Comparison of ENCODE assay signal across 17 cellular contexts in the genomic region with DNA sequence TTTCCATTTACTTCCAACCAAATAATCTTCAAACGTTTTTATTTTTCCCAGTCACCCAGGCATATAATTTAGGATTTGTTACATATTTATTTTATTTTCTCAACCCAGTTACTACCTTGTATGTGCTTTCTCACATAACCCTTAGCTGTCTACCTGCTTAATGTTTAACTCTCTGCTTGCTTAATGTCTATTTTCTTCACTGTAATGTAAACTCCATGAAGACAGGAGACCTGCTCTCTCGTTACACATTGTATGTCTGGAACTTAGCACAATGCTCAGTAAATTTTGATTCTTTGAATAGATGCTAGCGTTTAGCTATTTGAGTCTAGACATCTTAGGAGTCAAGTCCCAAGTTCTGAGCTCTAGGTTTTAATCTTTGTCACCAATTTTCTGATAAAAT.
DNase-seq lines count a peak whose midpoint lies in the region; ATAC-seq, FAIRE-seq and TF ChIP-seq lines count a peak whose summit lies in the region.
"Had no signal": no experiment of that assay in that cellular context is flagged by ENCODE, and none has a peak within 500 bp of the region (broad histone marks: within the 10 kb centered on the region; RNA-seq: fewer than 3 reads in every experiment).

No MANE protein-coding gene starts in this region.

- no peak for FAIRE-seq in HepG2 (lab: Jason Lieb, UNC)
- FAIRE-seq: A549, G401.6, GM12878, GM12892, GM18507 had no signal

- no peaks in the 10 kb centered on the region for H3K79me2 ChIP-seq in HepG2 (ENCODE audit: insufficient read depth, low read length)

- ATAC-seq in HepG2 (peak; percentile 79), right lobe of liver (no peak)
- ATAC-seq: A549; CD8-positive, alpha-beta T cell; GM12878 had no signal

- POLR2A ChIA-PET in HepG2 (lab: Yijun Ruan, JAX) = no interaction called here

- in situ Hi-C loops in HepG2 (cut with HindIII; ENCODE audit: extremely low pct_ligation_motif_present, low pct_unique_long_range_greater_than_20kb) = no loop called here

- CTCF ChIA-PET in HepG2 (lab: Yijun Ruan, JAX; ENCODE audit: low intra/inter-chr PET ratio, low total read pairs) = no interaction called here

- H3K9ac ChIP-seq in HepG2 (ENCODE audit: insufficient read depth, low read depth, low read length) = no peak overlapping the region
- H3K9ac ChIP-seq: BLaER1 treated with 17β-estradiol and CSF1 and Interleukin-3, amounts not matched to agents 10 nM and 100 nM had no signal

- H3K4me1 ChIP-seq in HepG2 (ENCODE audit: insufficient read depth, low read length) (peaks cover 21% of the 10 kb centered on the region), right lobe of liver (peaks cover 0 to 10% (median 2%) of the 10 kb centered on the region in 4 donors)
- H3K4me1 ChIP-seq: BLaER1 treated with 17β-estradiol and CSF1 and Interleukin-3, amounts not matched to agents 10 nM and 100 nM had no signal

- no peak overlapping the region for H3K4me3 ChIP-seq in HepG2 (replicated peaks in 1 of 3; ENCODE audit: insufficient read depth in 1 of 3, low read depth in 2 of 3, low read length in 3 of 3)
- no peak overlapping the region for H3K4me3 ChIP-seq in right lobe of liver
- H3K4me3 ChIP-seq: A549; BLaER1 treated with 17β-estradiol and CSF1 and Interleukin-3, amounts not matched to agents 10 nM and 100 nM; GM12878 had no signal

- H4K20me1 ChIP-seq in HepG2 (ENCODE audit: insufficient read depth, low read length) = no peaks in the 10 kb centered on the region
- H4K20me1 ChIP-seq: BLaER1 treated with 17β-estradiol and CSF1 and Interleukin-3, amounts not matched to agents 10 nM and 100 nM had no signal

- WGBS in HepG2 (ENCODE audit: low lambda C conversion rate) = 16% methylated on average over 3 of the region's 3 CpGs
- WGBS in right lobe of liver (ENCODE audit: insufficient coverage, low coverage, low lambda C conversion rate, missing lambda C conversion rate) = 55% methylated on average over 3 of the region's 3 CpGs

- H2AFZ ChIP-seq in HepG2 (ENCODE audit: low read length) = no peak overlapping the region

- BruUV-seq in HepG2 (replicated peaks; lab: Mats Ljungman, UMichigan) = no TSS peak

- no peak for TF ChIP-seq RAD21 in HepG2 (CRISPR knock-in tag; IDR thresholded peaks at IDR 0.05)

- no peak overlapping the region for H3K27ac ChIP-seq in HepG2 (ENCODE audit: extremely low read length, insufficient read depth, low read length)
- no peak overlapping the region for H3K27ac ChIP-seq in right lobe of liver
- H3K27ac ChIP-seq: 22Rv1; A549; BLaER1 treated with 17β-estradiol and CSF1 and Interleukin-3, amounts not matched to agents 10 nM and 100 nM; C4-2B had no signal

- H3K36me3 ChIP-seq in HepG2 (replicated peaks in 1 of 2; ENCODE audit: control insufficient read depth in 1 of 2, insufficient read depth in 2 of 2, low read length in 2 of 2) (peaks cover 0 to 1% of the 10 kb centered on the region in 2 experiments; a peak in 3 of 5 replicates), right lobe of liver (peaks cover 0 to 3% (median under 1%) of the 10 kb centered on the region in 4 donors)

- peak overlapping the region; percentile 18; the same call in 1 of the 2 replicates for H3K4me2 ChIP-seq in HepG2 (ENCODE audit: low read depth, low read length)
- H3K4me2 ChIP-seq: A549; BLaER1 treated with 17β-estradiol and CSF1 and Interleukin-3, amounts not matched to agents 10 nM and 100 nM had no signal

- TF ChIP-seq POLR2A in HepG2 (IDR thresholded peaks at IDR 0.05; ENCODE audit: insufficient read depth in 1 of 2, low read depth in 2 of 2, low read length in 2 of 2) = no peak
- TF ChIP-seq POLR2A in right lobe of liver (IDR thresholded peaks at IDR 0.05) = no peak

- DNase-seq in HepG2 (ENCODE audit: low spot score) (peak; percentile 13), right lobe of liver (no peak), HuH-7 (ENCODE audit: low spot score) (peak; percentile 5), GF-D8 (lab: John Stamatoyannopoulos, UW) (no peak), NCI-H510A treated with DMSO at 0.1 percent for 48 hours (lab: John Stamatoyannopoulos, UW) (no peak)
- DNase-seq: AML-193; CD4-positive, alpha-beta T cell; CD8-positive, alpha-beta T cell; DMS79 treated with DMSO at 0.1 percent for 48 hours had no signal

- no peak for TF ChIP-seq CTCF in HepG2 (CRISPR knock-in tag; IDR thresholded peaks at IDR 0.05)
- TF ChIP-seq CTCF in right lobe of liver (IDR thresholded peaks at IDR 0.05) = no peak

- TF ChIP-seq EP300 in HepG2 (IDR thresholded peaks at IDR 0.05; ENCODE audit: low read depth in 2 of 2, low read length in 2 of 2) (no peak), HepG2 (CRISPR knock-in tag; IDR thresholded peaks at IDR 0.05; ENCODE audit: borderline replicate concordance) (no peak)

- H3K27me3 ChIP-seq in HepG2 (ENCODE audit: control insufficient read depth in 1 of 2, insufficient read depth in 2 of 2, low read length in 2 of 2) (no peaks in the 10 kb centered on the region), right lobe of liver (no peaks in the 10 kb centered on the region)
- H3K27me3 ChIP-seq: BLaER1 treated with 17β-estradiol and CSF1 and Interleukin-3, amounts not matched to agents 10 nM and 100 nM had no signal

- intact Hi-C loops in HepG2 (cut with micrococcal nuclease; ENCODE audit: unreplicated experiment) = no loop called here
- intact Hi-C loops in right lobe of liver (cut with DNase I) = no loop called here

- H3K9me3 ChIP-seq in HepG2 (ENCODE audit: low read length) = no peaks in the 10 kb centered on the region
- no peaks in the 10 kb centered on the region for H3K9me3 ChIP-seq in right lobe of liver
- H3K9me3 ChIP-seq: A549; BLaER1 treated with 17β-estradiol and CSF1 and Interleukin-3, amounts not matched to agents 10 nM and 100 nM had no signal

TF ChIP-seq in HepG2, 621 proteins besides CTCF, POLR2A, EP300 and RAD21 (continues in another document):
- TF ChIP-seq SOX13 (IDR thresholded peaks at IDR 0.05) = no peak
- peak in 1 of 2 experiments; percentile 55; a peak in 1 of 4 replicates for TF ChIP-seq SOX13 (CRISPR knock-in tag; conservative IDR thresholded peaks at IDR 0.05 in 1 of 2, IDR thresholded peaks at IDR 0.05 in 1 of 2)
- no peak for TF ChIP-seq FOXP1 (IDR thresholded peaks at IDR 0.05)
- TF ChIP-seq FOXP1 (CRISPR knock-in tag; IDR thresholded peaks at IDR 0.05) = 0 out of 2 replicates have a peak, but pooled peaks have one; percentile 41
- peak; percentile 27; the same call in 1 of the 2 replicates for TF ChIP-seq SAP130 (CRISPR knock-in tag; IDR thresholded peaks at IDR 0.05; ENCODE audit: low read depth)
- TF ChIP-seq GATAD2A (CRISPR knock-in tag; IDR thresholded peaks at IDR 0.05) = peak; percentile 27; the same call in 1 of the 2 replicates
- TF ChIP-seq ZZZ3 (CRISPR knock-in tag; IDR thresholded peaks at IDR 0.05; ENCODE audit: borderline replicate concordance) = no peak
- TF ChIP-seq, protein P1, sequence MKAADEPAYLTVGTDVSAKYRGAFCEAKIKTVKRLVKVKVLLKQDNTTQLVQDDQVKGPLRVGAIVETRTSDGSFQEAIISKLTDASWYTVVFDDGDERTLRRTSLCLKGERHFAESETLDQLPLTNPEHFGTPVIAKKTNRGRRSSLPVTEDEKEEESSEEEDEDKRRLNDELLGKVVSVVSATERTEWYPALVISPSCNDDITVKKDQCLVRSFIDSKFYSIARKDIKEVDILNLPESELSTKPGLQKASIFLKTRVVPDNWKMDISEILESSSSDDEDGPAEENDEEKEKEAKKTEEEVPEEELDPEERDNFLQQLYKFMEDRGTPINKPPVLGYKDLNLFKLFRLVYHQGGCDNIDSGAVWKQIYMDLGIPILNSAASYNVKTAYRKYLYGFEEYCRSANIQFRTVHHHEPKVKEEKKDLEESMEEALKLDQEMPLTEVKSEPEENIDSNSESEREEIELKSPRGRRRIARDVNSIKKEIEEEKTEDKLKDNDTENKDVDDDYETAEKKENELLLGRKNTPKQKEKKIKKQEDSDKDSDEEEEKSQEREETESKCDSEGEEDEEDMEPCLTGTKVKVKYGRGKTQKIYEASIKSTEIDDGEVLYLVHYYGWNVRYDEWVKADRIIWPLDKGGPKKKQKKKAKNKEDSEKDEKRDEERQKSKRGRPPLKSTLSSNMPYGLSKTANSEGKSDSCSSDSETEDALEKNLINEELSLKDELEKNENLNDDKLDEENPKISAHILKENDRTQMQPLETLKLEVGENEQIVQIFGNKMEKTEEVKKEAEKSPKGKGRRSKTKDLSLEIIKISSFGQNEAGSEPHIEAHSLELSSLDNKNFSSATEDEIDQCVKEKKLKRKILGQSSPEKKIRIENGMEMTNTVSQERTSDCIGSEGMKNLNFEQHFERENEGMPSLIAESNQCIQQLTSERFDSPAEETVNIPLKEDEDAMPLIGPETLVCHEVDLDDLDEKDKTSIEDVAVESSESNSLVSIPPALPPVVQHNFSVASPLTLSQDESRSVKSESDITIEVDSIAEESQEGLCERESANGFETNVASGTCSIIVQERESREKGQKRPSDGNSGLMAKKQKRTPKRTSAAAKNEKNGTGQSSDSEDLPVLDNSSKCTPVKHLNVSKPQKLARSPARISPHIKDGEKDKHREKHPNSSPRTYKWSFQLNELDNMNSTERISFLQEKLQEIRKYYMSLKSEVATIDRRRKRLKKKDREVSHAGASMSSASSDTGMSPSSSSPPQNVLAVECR (CRISPR knock-in tag; IDR thresholded peaks at IDR 0.05; ENCODE audit: borderline replicate concordance) = no peak
- TF ChIP-seq FOXA1 (IDR thresholded peaks at IDR 0.05) = no peak
- TF ChIP-seq FOXA1 (CRISPR knock-in tag; IDR thresholded peaks at IDR 0.05) = peak; percentile 34; the same call in 1 of the 2 replicates
- TF ChIP-seq FOXA3 (CRISPR knock-in tag; IDR thresholded peaks at IDR 0.05) = peak; percentile 78
- TF ChIP-seq CBFB (CRISPR knock-in tag; IDR thresholded peaks at IDR 0.05) = no peak

Comparison
In these comparisons a context has a peak if more than half of its experiments do, and no peak if none do; other contexts are left out.
1. DNase-seq: peak in HepG2 (single experiment) and HuH-7 (single experiment); none in right lobe of liver (0 of 3), GF-D8 (single experiment) and NCI-H510A treated with DMSO at 0.1 percent for 48 hours (single experiment).